2 cellular contexts compared by ENCODE assay signal in genomic region chr6:145626857-145627256, GRCh38.
TF ChIP-seq lines count a peak whose summit lies in the region.

No MANE protein-coding gene starts in this region.

TF ChIP-seq in IMR-90, 13 proteins besides CTCF, POLR2A, EP300 and RAD21:
- TF ChIP-seq BHLHE40 (IDR thresholded peaks at IDR 0.05; ENCODE audit: low read depth, low read length) (no peak), SMC3 (IDR thresholded peaks at IDR 0.05; ENCODE audit: low read depth, low read length) (no peak), FOS (IDR thresholded peaks at IDR 0.05; ENCODE audit: low read depth, low read length) (no peak), MXI1 (IDR thresholded peaks at IDR 0.05; ENCODE audit: borderline replicate concordance, low read depth, low read length) (no peak), CEBPB (IDR thresholded peaks at IDR 0.05; ENCODE audit: low read depth, low read length) (peak; percentile 26; the same call in 1 of the 2 replicates), NFE2L2 (IDR thresholded peaks at IDR 0.05; ENCODE audit: low read depth, low read length) (no peak)

TF ChIP-seq in endothelial cell of umbilical vein, 7 proteins besides CTCF, POLR2A, EP300 and RAD21:
- TF ChIP-seq EZH2 (IDR thresholded peaks at IDR 0.05; ENCODE audit: borderline replicate concordance, low read depth, low read length, severe bottlenecking) (no peak), POLR2AphosphoS5 (IDR thresholded peaks at IDR 0.05; ENCODE audit: insufficient read depth, low read depth, low read length) (no peak), JUN (IDR thresholded peaks at IDR 0.05; ENCODE audit: borderline replicate concordance, insufficient read depth, insufficient read length, low read depth) (no peak), GATA2 (IDR thresholded peaks at IDR 0.05; ENCODE audit: insufficient read depth, insufficient read length, low read depth, low read length) (no peak), MYC (IDR thresholded peaks at IDR 0.05; ENCODE audit: low read depth, low read length) (no peak), FOS (IDR thresholded peaks at IDR 0.05; ENCODE audit: borderline replicate concordance, insufficient read depth, low read length) (no peak)
- TF ChIP-seq, protein P1, sequence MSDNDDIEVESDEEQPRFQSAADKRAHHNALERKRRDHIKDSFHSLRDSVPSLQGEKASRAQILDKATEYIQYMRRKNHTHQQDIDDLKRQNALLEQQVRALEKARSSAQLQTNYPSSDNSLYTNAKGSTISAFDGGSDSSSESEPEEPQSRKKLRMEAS (IDR thresholded peaks at IDR 0.05; ENCODE audit: insufficient read depth, insufficient read length), result no peak
